Comparison of ENCODE assay signal across 8 cellular contexts in genomic region chr1:111516008-111516535, GRCh38. TPM values are rescaled to one million over a fixed set of nuclear protein-coding genes. Genes with fewer than 3 reads are reported as not detected.
DNase-seq lines count a peak whose midpoint lies in the region; ATAC-seq, FAIRE-seq and TF ChIP-seq lines count a peak whose summit lies in the region.

No MANE protein-coding gene starts in this region.

- peak overlapping the region; percentile 88 for H3K4me2 ChIP-seq in astrocyte (ENCODE audit: low read length)

- no peak for TF ChIP-seq POLR2A in GM18505 (IDR thresholded peaks at IDR 0.05; ENCODE audit: borderline replicate concordance, extremely low read depth, insufficient read depth, insufficient read length)
- no peak for TF ChIP-seq POLR2A in NB4 (IDR thresholded peaks at IDR 0.05; ENCODE audit: extremely low read depth, insufficient read length)

- H3K36me3 ChIP-seq in astrocyte (ENCODE audit: insufficient read depth, low read length), result no peaks in the 10 kb centered on the region

- no peaks in the 10 kb centered on the region for H3K9me3 ChIP-seq in astrocyte (ENCODE audit: insufficient read depth, low read depth, low read length)

- peak overlapping the region; percentile 88 for H2AFZ ChIP-seq in astrocyte (ENCODE audit: low read depth, low read length)

- H3K79me2 ChIP-seq in astrocyte (ENCODE audit: insufficient read depth, low read length), result no peaks in the 10 kb centered on the region

- no peaks in the 10 kb centered on the region for H3K27me3 ChIP-seq in astrocyte (ENCODE audit: insufficient read depth, low read length)

- peak overlapping the region; percentile 50 for H3K9ac ChIP-seq in astrocyte (ENCODE audit: low read length)

- no peaks in the 10 kb centered on the region for H4K20me1 ChIP-seq in astrocyte (ENCODE audit: insufficient read depth, low read length)

- H3K4me3 ChIP-seq in NB4 (ENCODE audit: low read depth, low read length) (peak overlapping the region; percentile 62), astrocyte (ENCODE audit: insufficient read depth, low read depth, low read length) (peak overlapping the region; percentile 59), skin epidermis (peak overlapping the region; percentile 2 to 34 (median 22))

- H3K4me1 Mint-ChIP-seq in astrocyte (ENCODE audit: low read depth, unreplicated experiment), result no peaks in the 10 kb centered on the region

- H3K36me3 Mint-ChIP-seq in astrocyte (ENCODE audit: low read depth, unreplicated experiment), result peaks cover 2% of the 10 kb centered on the region

- DNase-seq in AG08395 (ENCODE audit: low spot score) (peak; percentile 33), NB4 (ENCODE audit: low read depth) (peak; percentile 90), astrocyte (ENCODE audit: low read depth) (peak; percentile 71), iPS DF 4.7 (ENCODE audit: extremely low read depth, low spot score) (peak; percentile 62), NCI-H2171 treated with DMSO at 0.1 percent for 48 hours (lab: John Stamatoyannopoulos, UW) (no peak)
- no peak for DNase-seq in stimulated activated CD4-positive, alpha-beta T cell treated with anti-CD3 and anti-CD28 coated beads, Interleukin-2, amount 100 ng/mL, for 48 hours

- ATAC-seq in GM18505 (IDR thresholded peaks at IDR 0.05; ENCODE audit: unreplicated experiment), result peak; percentile 38

- H3K27me3 Mint-ChIP-seq in astrocyte (ENCODE audit: low read depth, unreplicated experiment), result peaks cover 26% of the 10 kb centered on the region

- H3K27ac Mint-ChIP-seq in astrocyte (ENCODE audit: unreplicated experiment), result peak overlapping the region; percentile 34

- H3K27ac ChIP-seq in astrocyte (ENCODE audit: low read depth, low read length) (peak overlapping the region; percentile 4), skin epidermis (peak overlapping the region in 17 of 21 experiments; percentile 43 to 88 (median 72))

- H3K9me3 Mint-ChIP-seq in astrocyte (ENCODE audit: unreplicated experiment), result no peaks in the 10 kb centered on the region

- H3K4me3 Mint-ChIP-seq in astrocyte (ENCODE audit: unreplicated experiment), result no peak overlapping the region

- peak; percentile 54 for TF ChIP-seq CTCF in NB4 (IDR thresholded peaks at IDR 0.05; ENCODE audit: low read depth, low read length)
- peak; percentile 30 for TF ChIP-seq CTCF in astrocyte (IDR thresholded peaks at IDR 0.05; ENCODE audit: insufficient read depth, low read depth, low read length)

- no peak for FAIRE-seq in astrocyte (lab: Jason Lieb, UNC)

- H3K4me1 ChIP-seq in astrocyte (ENCODE audit: insufficient read depth, low read length), result peaks cover 15% of the 10 kb centered on the region

RNA-seq across cellular contexts. Expression of gene ADORA3, which starts 12.6 kb away (rescaled TPM):
- total RNA-seq in astrocyte, result not detected in 2 replicates

RNA-seq across cellular contexts. Expression of gene TMIGD3, which starts 12.6 kb away (rescaled TPM):
- not detected in 2 replicates for total RNA-seq in astrocyte

RNA-seq across cellular contexts. Expression of gene C1orf162, which starts 42.3 kb away (rescaled TPM):
- total RNA-seq in astrocyte, result 0.75 TPM in 1 of 2 replicates, not detected in the other

Comparison
In these comparisons a context has a peak if more than half of its experiments do, and no peak if none do; other contexts are left out.
1. DNase-seq: peak in AG08395 (single experiment), NB4 (single experiment), astrocyte (single experiment) and iPS DF 4.7 (single experiment); none in NCI-H2171 treated with DMSO at 0.1 percent for 48 hours (single experiment) and stimulated activated CD4-positive, alpha-beta T cell treated with anti-CD3 and anti-CD28 coated beads, Interleukin-2, amount 100 ng/mL, for 48 hours (0 of 2).
2. Peak in every context shown above with its lines, with median percentiles within 50 percentile points of each other: H3K4me3 ChIP-seq.